3 cellular contexts compared by ENCODE assay signal in the genomic region with DNA sequence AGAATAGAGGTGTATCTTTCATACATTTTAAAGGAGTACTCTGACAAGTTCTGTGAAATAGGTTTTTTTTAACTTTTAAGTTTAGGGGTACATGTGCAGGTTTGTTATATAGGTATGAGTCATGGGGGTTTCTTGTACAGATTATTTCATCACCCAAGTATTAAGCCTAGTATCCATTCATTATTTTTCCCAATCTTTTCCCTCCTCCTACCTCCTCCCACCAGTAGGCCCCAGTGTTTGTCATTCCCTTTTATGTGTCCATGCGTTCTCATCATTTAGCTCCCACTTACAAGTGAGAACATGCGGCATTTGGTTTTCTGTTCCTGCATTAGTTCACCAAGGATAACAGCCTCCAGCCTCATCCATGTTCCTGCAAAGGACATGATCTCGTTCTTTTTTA.
TF ChIP-seq lines count a peak whose summit lies in the region.

No MANE protein-coding gene starts in this region.

TF ChIP-seq in GM23338, 12 proteins besides CTCF, POLR2A, EP300 and RAD21 (continues in another document):
- no peak for TF ChIP-seq STAT1 (IDR thresholded peaks at IDR 0.05; ENCODE audit: unreplicated experiment)
- TF ChIP-seq ZNF114 (CRISPR knock-in tag; IDR thresholded peaks at IDR 0.05) = no peak
- TF ChIP-seq POLR2AphosphoS5 (IDR thresholded peaks at IDR 0.05; ENCODE audit: low read depth) = no peak
- no peak for TF ChIP-seq NANOG (IDR thresholded peaks at IDR 0.05; ENCODE audit: borderline replicate concordance)
- TF ChIP-seq, protein P1, sequence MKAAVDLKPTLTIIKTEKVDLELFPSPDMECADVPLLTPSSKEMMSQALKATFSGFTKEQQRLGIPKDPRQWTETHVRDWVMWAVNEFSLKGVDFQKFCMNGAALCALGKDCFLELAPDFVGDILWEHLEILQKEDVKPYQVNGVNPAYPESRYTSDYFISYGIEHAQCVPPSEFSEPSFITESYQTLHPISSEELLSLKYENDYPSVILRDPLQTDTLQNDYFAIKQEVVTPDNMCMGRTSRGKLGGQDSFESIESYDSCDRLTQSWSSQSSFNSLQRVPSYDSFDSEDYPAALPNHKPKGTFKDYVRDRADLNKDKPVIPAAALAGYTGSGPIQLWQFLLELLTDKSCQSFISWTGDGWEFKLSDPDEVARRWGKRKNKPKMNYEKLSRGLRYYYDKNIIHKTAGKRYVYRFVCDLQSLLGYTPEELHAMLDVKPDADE (IDR thresholded peaks at IDR 0.05) = no peak

TF ChIP-seq in HEK293, 187 proteins besides CTCF, POLR2A, EP300 and RAD21:
- no peak for TF ChIP-seq KLF7 (tag by site-specific recombination; IDR thresholded peaks at IDR 0.05; ENCODE audit: borderline replicate concordance)
- TF ChIP-seq, protein P2, sequence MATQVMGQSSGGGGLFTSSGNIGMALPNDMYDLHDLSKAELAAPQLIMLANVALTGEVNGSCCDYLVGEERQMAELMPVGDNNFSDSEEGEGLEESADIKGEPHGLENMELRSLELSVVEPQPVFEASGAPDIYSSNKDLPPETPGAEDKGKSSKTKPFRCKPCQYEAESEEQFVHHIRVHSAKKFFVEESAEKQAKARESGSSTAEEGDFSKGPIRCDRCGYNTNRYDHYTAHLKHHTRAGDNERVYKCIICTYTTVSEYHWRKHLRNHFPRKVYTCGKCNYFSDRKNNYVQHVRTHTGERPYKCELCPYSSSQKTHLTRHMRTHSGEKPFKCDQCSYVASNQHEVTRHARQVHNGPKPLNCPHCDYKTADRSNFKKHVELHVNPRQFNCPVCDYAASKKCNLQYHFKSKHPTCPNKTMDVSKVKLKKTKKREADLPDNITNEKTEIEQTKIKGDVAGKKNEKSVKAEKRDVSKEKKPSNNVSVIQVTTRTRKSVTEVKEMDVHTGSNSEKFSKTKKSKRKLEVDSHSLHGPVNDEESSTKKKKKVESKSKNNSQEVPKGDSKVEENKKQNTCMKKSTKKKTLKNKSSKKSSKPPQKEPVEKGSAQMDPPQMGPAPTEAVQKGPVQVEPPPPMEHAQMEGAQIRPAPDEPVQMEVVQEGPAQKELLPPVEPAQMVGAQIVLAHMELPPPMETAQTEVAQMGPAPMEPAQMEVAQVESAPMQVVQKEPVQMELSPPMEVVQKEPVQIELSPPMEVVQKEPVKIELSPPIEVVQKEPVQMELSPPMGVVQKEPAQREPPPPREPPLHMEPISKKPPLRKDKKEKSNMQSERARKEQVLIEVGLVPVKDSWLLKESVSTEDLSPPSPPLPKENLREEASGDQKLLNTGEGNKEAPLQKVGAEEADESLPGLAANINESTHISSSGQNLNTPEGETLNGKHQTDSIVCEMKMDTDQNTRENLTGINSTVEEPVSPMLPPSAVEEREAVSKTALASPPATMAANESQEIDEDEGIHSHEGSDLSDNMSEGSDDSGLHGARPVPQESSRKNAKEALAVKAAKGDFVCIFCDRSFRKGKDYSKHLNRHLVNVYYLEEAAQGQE (tag by site-specific recombination; IDR thresholded peaks at IDR 0.05) = no peak
- TF ChIP-seq EGR2 (tag by site-specific recombination; IDR thresholded peaks at IDR 0.05; ENCODE audit: low read depth) = peak; percentile 82
- no peak for TF ChIP-seq ZNF561 (tag by site-specific recombination; IDR thresholded peaks at IDR 0.05; ENCODE audit: borderline replicate concordance)
- TF ChIP-seq ZNF596 (tag by site-specific recombination; IDR thresholded peaks at IDR 0.05) = no peak
- TF ChIP-seq, protein P3, sequence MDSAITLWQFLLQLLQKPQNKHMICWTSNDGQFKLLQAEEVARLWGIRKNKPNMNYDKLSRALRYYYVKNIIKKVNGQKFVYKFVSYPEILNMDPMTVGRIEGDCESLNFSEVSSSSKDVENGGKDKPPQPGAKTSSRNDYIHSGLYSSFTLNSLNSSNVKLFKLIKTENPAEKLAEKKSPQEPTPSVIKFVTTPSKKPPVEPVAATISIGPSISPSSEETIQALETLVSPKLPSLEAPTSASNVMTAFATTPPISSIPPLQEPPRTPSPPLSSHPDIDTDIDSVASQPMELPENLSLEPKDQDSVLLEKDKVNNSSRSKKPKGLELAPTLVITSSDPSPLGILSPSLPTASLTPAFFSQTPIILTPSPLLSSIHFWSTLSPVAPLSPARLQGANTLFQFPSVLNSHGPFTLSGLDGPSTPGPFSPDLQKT (IDR thresholded peaks at IDR 0.05; ENCODE audit: borderline replicate concordance, low read depth, low read length) = no peak
- no peak for TF ChIP-seq ZNF777 (tag by site-specific recombination; IDR thresholded peaks at IDR 0.05; ENCODE audit: borderline replicate concordance)
- TF ChIP-seq ZNF202 (tag by site-specific recombination; IDR thresholded peaks at IDR 0.05; ENCODE audit: borderline replicate concordance) = no peak
- TF ChIP-seq ZNF560 (tag by site-specific recombination; IDR thresholded peaks at IDR 0.05; ENCODE audit: borderline replicate concordance) = no peak
- peak; percentile 93 for TF ChIP-seq ZFHX2 (tag by site-specific recombination; conservative IDR thresholded peaks at IDR 0.05)
- no peak for TF ChIP-seq ZBTB48 (tag by site-specific recombination; IDR thresholded peaks at IDR 0.05)
- no peak for TF ChIP-seq SP7 (tag by site-specific recombination; IDR thresholded peaks at IDR 0.05)
- 0 out of 2 replicates have a peak, but pooled peaks have one; percentile 28 for TF ChIP-seq ZNF146 (tag by site-specific recombination; IDR thresholded peaks at IDR 0.05)
- no peak for TF ChIP-seq ZNF10 (tag by site-specific recombination; IDR thresholded peaks at IDR 0.05)

TF ChIP-seq in GM12878, 131 proteins besides CTCF, POLR2A, EP300 and RAD21:
- TF ChIP-seq SUZ12 (IDR thresholded peaks at IDR 0.05; ENCODE audit: unreplicated experiment) = no peak
- TF ChIP-seq SIN3A (IDR thresholded peaks at IDR 0.05; ENCODE audit: low read depth, low read length) = no peak
- TF ChIP-seq CBX5 (IDR thresholded peaks at IDR 0.05; ENCODE audit: low read depth) = no peak
- TF ChIP-seq DPF2 (IDR thresholded peaks at IDR 0.05) = no peak
- no peak for TF ChIP-seq SRF (IDR thresholded peaks at IDR 0.05; ENCODE audit: low read depth in 2 of 2, low read length in 2 of 2)
- TF ChIP-seq NFYA (IDR thresholded peaks at IDR 0.05; ENCODE audit: borderline replicate concordance, low read depth, low read length) = no peak
- no peak for TF ChIP-seq NRF1 (conservative IDR thresholded peaks at IDR 0.05; ENCODE audit: low read depth, low read length)
- TF ChIP-seq, protein P4, sequence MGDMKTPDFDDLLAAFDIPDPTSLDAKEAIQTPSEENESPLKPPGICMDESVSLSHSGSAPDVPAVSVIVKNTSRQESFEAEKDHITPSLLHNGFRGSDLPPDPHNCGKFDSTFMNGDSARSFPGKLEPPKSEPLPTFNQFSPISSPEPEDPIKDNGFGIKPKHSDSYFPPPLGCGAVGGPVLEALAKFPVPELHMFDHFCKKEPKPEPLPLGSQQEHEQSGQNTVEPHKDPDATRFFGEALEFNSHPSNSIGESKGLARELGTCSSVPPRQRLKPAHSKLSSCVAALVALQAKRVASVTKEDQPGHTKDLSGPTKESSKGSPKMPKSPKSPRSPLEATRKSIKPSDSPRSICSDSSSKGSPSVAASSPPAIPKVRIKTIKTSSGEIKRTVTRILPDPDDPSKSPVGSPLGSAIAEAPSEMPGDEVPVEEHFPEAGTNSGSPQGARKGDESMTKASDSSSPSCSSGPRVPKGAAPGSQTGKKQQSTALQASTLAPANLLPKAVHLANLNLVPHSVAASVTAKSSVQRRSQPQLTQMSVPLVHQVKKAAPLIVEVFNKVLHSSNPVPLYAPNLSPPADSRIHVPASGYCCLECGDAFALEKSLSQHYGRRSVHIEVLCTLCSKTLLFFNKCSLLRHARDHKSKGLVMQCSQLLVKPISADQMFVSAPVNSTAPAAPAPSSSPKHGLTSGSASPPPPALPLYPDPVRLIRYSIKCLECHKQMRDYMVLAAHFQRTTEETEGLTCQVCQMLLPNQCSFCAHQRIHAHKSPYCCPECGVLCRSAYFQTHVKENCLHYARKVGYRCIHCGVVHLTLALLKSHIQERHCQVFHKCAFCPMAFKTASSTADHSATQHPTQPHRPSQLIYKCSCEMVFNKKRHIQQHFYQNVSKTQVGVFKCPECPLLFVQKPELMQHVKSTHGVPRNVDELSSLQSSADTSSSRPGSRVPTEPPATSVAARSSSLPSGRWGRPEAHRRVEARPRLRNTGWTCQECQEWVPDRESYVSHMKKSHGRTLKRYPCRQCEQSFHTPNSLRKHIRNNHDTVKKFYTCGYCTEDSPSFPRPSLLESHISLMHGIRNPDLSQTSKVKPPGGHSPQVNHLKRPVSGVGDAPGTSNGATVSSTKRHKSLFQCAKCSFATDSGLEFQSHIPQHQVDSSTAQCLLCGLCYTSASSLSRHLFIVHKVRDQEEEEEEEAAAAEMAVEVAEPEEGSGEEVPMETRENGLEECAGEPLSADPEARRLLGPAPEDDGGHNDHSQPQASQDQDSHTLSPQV (IDR thresholded peaks at IDR 0.05) = no peak
- TF ChIP-seq SREBF1 (IDR thresholded peaks at IDR 0.05; ENCODE audit: low read length) = no peak
- TF ChIP-seq TCF7 (IDR thresholded peaks at IDR 0.05; ENCODE audit: borderline replicate concordance) = no peak
- no peak for TF ChIP-seq SREBF2 (IDR thresholded peaks at IDR 0.05; ENCODE audit: low read length)
- no peak for TF ChIP-seq STAT3 (IDR thresholded peaks at IDR 0.05; ENCODE audit: low read depth, low read length)
- no peak for TF ChIP-seq MYC (IDR thresholded peaks at IDR 0.05; ENCODE audit: insufficient read depth, insufficient read length, insufficient replicate concordance, low read length, severe bottlenecking)
- TF ChIP-seq TCF3 (IDR thresholded peaks at IDR 0.05; ENCODE audit: borderline replicate concordance, insufficient read depth, low read depth, low read length) = no peak
- TF ChIP-seq EZH2 (IDR thresholded peaks at IDR 0.05; ENCODE audit: borderline replicate concordance, control insufficient read depth, low read depth, low read length) = no peak
- no peak for TF ChIP-seq FOXK2 (IDR thresholded peaks at IDR 0.05)
- no peak for TF ChIP-seq JUNB (IDR thresholded peaks at IDR 0.05)
- TF ChIP-seq EED (IDR thresholded peaks at IDR 0.05; ENCODE audit: low read depth) = no peak
- TF ChIP-seq ZNF274 (IDR thresholded peaks at IDR 0.05; ENCODE audit: insufficient read depth, insufficient read length) = no peak
TF ChIP-seq in GM12878: peak in this region for 0.
